ENCODE assay signal across 14 cellular contexts in the genomic region with DNA sequence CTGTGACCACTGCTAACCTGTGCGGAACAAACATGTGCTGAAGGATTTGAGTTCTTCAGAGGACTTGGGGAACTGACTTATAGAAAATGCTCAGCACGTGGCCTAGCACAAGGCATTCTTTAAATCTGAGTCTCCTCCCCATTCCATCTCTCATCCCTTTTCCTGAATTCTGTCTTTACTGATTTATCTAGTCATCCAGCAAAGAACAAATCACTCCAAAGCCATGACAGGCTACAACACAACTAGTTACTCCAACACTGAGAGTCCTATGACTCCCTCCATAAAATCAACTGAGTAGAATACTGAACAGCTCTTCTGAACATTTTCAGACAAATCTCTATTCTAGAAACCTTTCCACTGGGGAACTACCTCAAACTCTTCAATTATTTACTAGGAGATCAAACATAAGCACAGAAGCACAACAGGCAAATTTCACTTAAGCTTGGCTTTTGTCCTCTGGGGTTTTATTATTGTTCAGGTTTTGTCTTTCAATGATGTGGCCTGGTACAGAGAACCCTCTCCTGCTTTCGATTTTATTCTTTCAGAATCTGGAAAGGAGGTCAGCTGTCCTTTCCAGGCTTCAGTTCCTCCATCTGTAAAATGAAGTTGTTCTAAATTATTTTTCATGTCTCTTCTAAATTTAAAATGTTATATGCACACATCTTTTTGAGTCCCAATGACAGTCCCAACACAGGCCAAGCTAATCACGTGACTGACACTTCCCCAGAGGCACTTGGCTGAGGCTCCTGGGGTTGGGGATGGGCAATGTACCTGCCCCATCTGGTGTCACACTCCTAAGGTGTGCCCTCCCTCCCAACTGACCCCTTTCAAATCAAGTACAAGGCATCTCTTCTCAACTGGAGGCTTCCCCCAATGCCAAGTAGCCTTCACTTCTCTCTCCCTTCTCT. TPM values are rescaled to one million over a fixed set of nuclear protein-coding genes. Genes with fewer than 3 reads are reported as not detected.
DNase-seq lines count a peak whose midpoint lies in the region; ATAC-seq, FAIRE-seq and TF ChIP-seq lines count a peak whose summit lies in the region.
"Had no signal": no experiment of that assay in that cellular context is flagged by ENCODE, and none has a peak within 500 bp of the region (broad histone marks: within the 10 kb centered on the region; RNA-seq: fewer than 3 reads in every experiment).

No MANE protein-coding gene starts in this region.

- H3K9me1 ChIP-seq in K562 (ENCODE audit: control insufficient read depth, insufficient read depth, low read length), result no peaks in the 10 kb centered on the region

- peaks cover 24% of the 10 kb centered on the region for H3K79me1 ChIP-seq in mesendoderm (ENCODE audit: low read length)

- no peak overlapping the region for H4K5ac ChIP-seq in mesendoderm (ENCODE audit: low read length)

- TF ChIP-seq POLR2A in K562 (conservative IDR thresholded peaks at IDR 0.05), result no peak

- ATAC-seq in activated T-cell treated with anti-CD3 and anti-CD28 coated beads, Interleukin-2, amount 50 U/mL, for 72 hours (replicated peaks in 1 of 2), result no peak
- no peak for ATAC-seq in activated T-cell treated with anti-CD3 and anti-CD28 coated beads, Interleukin-2, amount 50 U/mL, for 4 hours
- ATAC-seq in HG02981 (IDR thresholded peaks at IDR 0.05; ENCODE audit: unreplicated experiment), result peak; percentile 65
- ATAC-seq in K562, result no peak
- ATAC-seq in GM21381 (IDR thresholded peaks at IDR 0.05; ENCODE audit: unreplicated experiment), result no peak

- H3K27me3 ChIP-seq in K562 (ENCODE audit: control insufficient read depth in 2 of 2, insufficient read depth in 2 of 2, low read length in 2 of 2), result no peaks in the 10 kb centered on the region
- no peaks in the 10 kb centered on the region for H3K27me3 ChIP-seq in skeletal muscle tissue (ENCODE audit: control insufficient read depth in 3 of 3, insufficient read depth in 3 of 3, low read length in 3 of 3)
- H3K27me3 ChIP-seq in mesendoderm (ENCODE audit: insufficient read depth, low read length, poor library complexity), result no peaks in the 10 kb centered on the region

- H2BK120ac ChIP-seq in mesendoderm (ENCODE audit: low read depth, low read length), result no peak overlapping the region

- no peak overlapping the region for H3K4ac ChIP-seq in mesendoderm (ENCODE audit: low read depth, low read length)

- peak overlapping the region; percentile 87 for H3K27ac Mint-ChIP-seq in activated T-cell treated with anti-CD3 and anti-CD28 coated beads, Interleukin-2, amount 50 U/mL, for 72 hours

- no peak overlapping the region for H2AFZ ChIP-seq in K562 (ENCODE audit: low read depth, low read length)

- H3K4me1 Mint-ChIP-seq in activated T-cell treated with anti-CD3 and anti-CD28 coated beads, Interleukin-2, amount 50 U/mL, for 72 hours (ENCODE audit: low read depth), result peaks cover 57% of the 10 kb centered on the region
- peaks cover 60% of the 10 kb centered on the region for H3K4me1 Mint-ChIP-seq in activated T-cell treated with anti-CD3 and anti-CD28 coated beads, Interleukin-2, amount 50 U/mL, for 4 hours (ENCODE audit: low read depth)

- no peak overlapping the region for H3K18ac ChIP-seq in mesendoderm (ENCODE audit: low read length)

- FAIRE-seq in K562 (lab: Jason Lieb, UNC), result no peak
- FAIRE-seq: A204.1 had no signal

- CTCF ChIA-PET in K562 (lab: Yijun Ruan, JAX; ENCODE audit: low intra/inter-chr PET ratio), result no interaction called here

- no peak overlapping the region for H4K8ac ChIP-seq in mesendoderm (ENCODE audit: low read depth, low read length)

- POLR2A ChIA-PET in K562 (lab: Yijun Ruan, JAX), result interaction anchor here (0.6 to 1.5 kb wide), 5 partner anchors 9 to 42 kb away, joined by 3 to 5 read pairs (median 3); no protein-coding TSS in a partner anchor

- TF ChIP-seq RAD21 in K562 (CRISPR knock-in tag; conservative IDR thresholded peaks at IDR 0.05 in 1 of 2, IDR thresholded peaks at IDR 0.05 in 1 of 2), result no peak

- H3K27ac ChIP-seq in K562 (ENCODE audit: extremely low read depth, low read depth, low read length) (no peak overlapping the region), skeletal muscle tissue (ENCODE audit: low read depth, low read length) (peak overlapping the region; percentile 22), mesendoderm (ENCODE audit: low read depth, low read length) (no peak overlapping the region)

- H3K56ac ChIP-seq in mesendoderm (ENCODE audit: low read length), result no peak overlapping the region

- peaks cover 2% of the 10 kb centered on the region in 2 donors for H3K9me3 Mint-ChIP-seq in activated T-cell treated with anti-CD3 and anti-CD28 coated beads, Interleukin-2, amount 50 U/mL, for 72 hours
- H3K9me3 Mint-ChIP-seq in activated T-cell treated with anti-CD3 and anti-CD28 coated beads, Interleukin-2, amount 50 U/mL, for 4 hours, result peaks cover 7% of the 10 kb centered on the region

- no peak overlapping the region for H2AK5ac ChIP-seq in mesendoderm (ENCODE audit: low read length)

- no peak for DNase-seq in activated T-cell treated with anti-CD3 and anti-CD28 coated beads, Interleukin-2, amount 50 U/mL, for 72 hours
- DNase-seq in activated T-cell treated with anti-CD3 and anti-CD28 coated beads, Interleukin-2, amount 50 U/mL, for 4 hours, result no peak
- no peak for DNase-seq in K562 (ENCODE audit: extremely low read depth in 1 of 4, low spot score in 3 of 4)
- DNase-seq in mesendoderm, result no peak
- DNase-seq in RKO (ENCODE audit: low spot score), result no peak
- DNase-seq: amniotic stem cell; NCI-H1092; stimulated activated CD4-positive, alpha-beta T cell treated with anti-CD3 and anti-CD28 coated beads, Interleukin-15, amount 100 ng/mL, for 24 hours had no signal

- H3K27me3 Mint-ChIP-seq in activated T-cell treated with anti-CD3 and anti-CD28 coated beads, Interleukin-2, amount 50 U/mL, for 72 hours (ENCODE audit: low read depth), result no peaks in the 10 kb centered on the region
- no peaks in the 10 kb centered on the region for H3K27me3 Mint-ChIP-seq in activated T-cell treated with anti-CD3 and anti-CD28 coated beads, Interleukin-2, amount 50 U/mL, for 4 hours (ENCODE audit: low read depth)

- H2BK15ac ChIP-seq in mesendoderm (replicated peaks; ENCODE audit: low read depth), result no peak overlapping the region

- H2BK5ac ChIP-seq in mesendoderm (ENCODE audit: low read length), result no peak overlapping the region

- no peak overlapping the region for H3K23ac ChIP-seq in mesendoderm (ENCODE audit: low read length)

- in situ Hi-C loops in K562 (cut with MboI), result no loop called here

- BruUV-seq in K562 (replicated peaks; lab: Mats Ljungman, UMichigan), result no TSS peak

- H3K4me3 Mint-ChIP-seq in activated T-cell treated with anti-CD3 and anti-CD28 coated beads, Interleukin-2, amount 50 U/mL, for 72 hours, result peak overlapping the region in 1 of 2 donors; percentile 9
- no peak overlapping the region for H3K4me3 Mint-ChIP-seq in activated T-cell treated with anti-CD3 and anti-CD28 coated beads, Interleukin-2, amount 50 U/mL, for 4 hours

- 70% methylated on average over 4 of the region's 4 CpGs for WGBS in K562 (ENCODE audit: insufficient coverage, low coverage, missing lambda C conversion rate)
- no CpG with 5 or more reads among the region's 4 CpGs for WGBS in mesendoderm (ENCODE audit: extremely low coverage, insufficient coverage, low lambda C conversion rate)

- H3K4me3 ChIP-seq in K562 (no peak overlapping the region), skeletal muscle tissue (ENCODE audit: low read length in 3 of 3) (no peak overlapping the region), mesendoderm (ENCODE audit: low read length) (no peak overlapping the region)
- H3K4me3 ChIP-seq: HAP-1 had no signal

- H3K4me1 ChIP-seq in K562 (replicated peaks in 1 of 2; ENCODE audit: control insufficient read depth in 2 of 2, insufficient read depth in 2 of 2, low read length in 2 of 2) (no peaks in the 10 kb centered on the region; a peak in 1 of 5 replicates), skeletal muscle tissue (ENCODE audit: control insufficient read depth in 3 of 3, insufficient read depth in 3 of 3, low read length in 3 of 3) (peaks cover 52 to 63% (median 56%) of the 10 kb centered on the region in 3 donors), mesendoderm (ENCODE audit: control insufficient read depth, low read depth, low read length) (no peaks in the 10 kb centered on the region)

- H3K36me3 ChIP-seq in K562 (ENCODE audit: control insufficient read depth, insufficient read depth, low read length), result no peaks in the 10 kb centered on the region; the same call in 2 of the 3 replicates
- H3K36me3 ChIP-seq in skeletal muscle tissue (ENCODE audit: control insufficient read depth in 3 of 3, insufficient read depth in 3 of 3, low read length in 3 of 3), result no peaks in the 10 kb centered on the region
- H3K36me3 ChIP-seq in mesendoderm (ENCODE audit: control insufficient read depth, insufficient read depth, low read length), result no peaks in the 10 kb centered on the region
- H3K36me3 ChIP-seq: HAP-1 had no signal

- peaks cover 2 to 8% of the 10 kb centered on the region in 2 donors for H3K36me3 Mint-ChIP-seq in activated T-cell treated with anti-CD3 and anti-CD28 coated beads, Interleukin-2, amount 50 U/mL, for 72 hours (ENCODE audit: insufficient read depth in 2 of 2)
- peaks cover 13% of the 10 kb centered on the region for H3K36me3 Mint-ChIP-seq in activated T-cell treated with anti-CD3 and anti-CD28 coated beads, Interleukin-2, amount 50 U/mL, for 4 hours (ENCODE audit: insufficient read depth)

- intact Hi-C loops in K562 (cut with micrococcal nuclease), result no loop called here

- H3K79me2 ChIP-seq in K562 (ENCODE audit: control insufficient read depth, insufficient read depth, low read length), result peaks cover 26% of the 10 kb centered on the region; the same call in 2 of the 3 replicates
- peaks cover 13% of the 10 kb centered on the region for H3K79me2 ChIP-seq in mesendoderm (ENCODE audit: control insufficient read depth, insufficient read depth, low read length)

- H3K9me3 ChIP-seq in K562 (replicated peaks; ENCODE audit: control insufficient read depth, insufficient read depth, low read depth, low read length) (no peaks in the 10 kb centered on the region), skeletal muscle tissue (ENCODE audit: control insufficient read depth in 3 of 3, low read length in 3 of 3) (no peaks in the 10 kb centered on the region)

- no peak overlapping the region for H3K9ac ChIP-seq in K562 (ENCODE audit: insufficient read depth in 1 of 2, low read depth in 2 of 2, low read length in 2 of 2)
- no peak overlapping the region for H3K9ac ChIP-seq in skeletal muscle tissue (ENCODE audit: low read depth in 1 of 3, low read length in 3 of 3)
- H3K9ac ChIP-seq in mesendoderm (ENCODE audit: low read length), result no peak overlapping the region

- H3K4me2 ChIP-seq in K562 (ENCODE audit: insufficient read depth, low read length), result no peak overlapping the region
- H3K4me2 ChIP-seq in mesendoderm (ENCODE audit: low read length), result no peak overlapping the region

- peaks cover 5% of the 10 kb centered on the region; the same call in 1 of the 2 replicates for H4K20me1 ChIP-seq in K562 (replicated peaks; ENCODE audit: control insufficient read depth, insufficient read depth, low read length)

- no peak for TF ChIP-seq EP300 in K562 (IDR thresholded peaks at IDR 0.05; ENCODE audit: low read length)

- no peak for TF ChIP-seq CTCF in K562 (IDR thresholded peaks at IDR 0.05 in 2 of 3, conservative IDR thresholded peaks at IDR 0.05 in 1 of 3; ENCODE audit: insufficient read depth in 2 of 3, low read depth in 1 of 3, low read length in 3 of 3)

RNA-seq across cellular contexts. Expression of a gene that starts 31.8 kb away (rescaled TPM):
- total RNA-seq in activated T-cell treated with anti-CD3 and anti-CD28 coated beads, Interleukin-2, amount 50 U/mL, for 72 hours, result not detected
- total RNA-seq in activated T-cell treated with anti-CD3 and anti-CD28 coated beads, Interleukin-2, amount 50 U/mL, for 4 hours, result not detected
- total RNA-seq in K562 (2011; cell fraction: chromatin; rRNA removed; ENCODE audit: low replicate concordance), result under 0.01 TPM in 2 replicates
- total RNA-seq in K562 (2011; cell fraction: nucleolus; rRNA removed), result under 0.01 TPM in 2 replicates
- under 0.01 TPM in 2 replicates for total RNA-seq in K562 (2011; cell fraction: nucleoplasm; rRNA removed)
- total RNA-seq in K562 (2014; rRNA removed) (not detected in 2 replicates), K562 (2014; rRNA removed; fragmentation: Illumina TruSeq; extraction: Trizol) (90.8 TPM in 1 of 2 replicates, not detected in the other), K562 (2015; rRNA removed; fragmentation: Illumina TruSeq; extraction: Trizol) (not detected in 2 replicates), K562 (2021) (8.6 TPM in 1 of 2 replicates, not detected in the other), skeletal muscle tissue (not detected)
- polyA plus RNA-seq in K562 (2011; rRNA removed) (not detected in 2 replicates), K562 (2014; fragmentation: Illumina TruSeq; extraction: Trizol) (not detected in 2 replicates), K562 (2014; fragmentation: Nextera tagmentation; extraction: Ambion mirVana) (not detected), K562 (2014; rRNA removed) (not detected in 2 replicates)
- not detected in 2 replicates for polyA plus RNA-seq in K562 (2011; cell fraction: cytosol; rRNA removed)
- under 0.01 TPM in 1 of 2 replicates, not detected in the other for polyA plus RNA-seq in K562 (2011; cell fraction: nucleus; rRNA removed)
- not detected in 2 replicates for polyA plus RNA-seq in K562 (2012)
- polyA minus RNA-seq in K562 (2011; rRNA and poly(A)+ RNA removed), result 3,330 and 5,735 TPM in 2 replicates
- 3,188 and 9,893 TPM in 2 replicates for polyA minus RNA-seq in K562 (2011; cell fraction: cytosol; rRNA and poly(A)+ RNA removed)
- polyA minus RNA-seq in K562 (2011; cell fraction: nucleus; rRNA and poly(A)+ RNA removed), result under 0.01 TPM in 2 replicates
- polyA plus RNA-seq in mesendoderm (2013, experiment 1 of 2), result not detected
- polyA plus RNA-seq in mesendoderm (2013, experiment 2 of 2), result not detected
- total RNA-seq: myocyte had no signal
